Comparison of ENCODE assay signal across 19 cellular contexts in the genomic region with DNA sequence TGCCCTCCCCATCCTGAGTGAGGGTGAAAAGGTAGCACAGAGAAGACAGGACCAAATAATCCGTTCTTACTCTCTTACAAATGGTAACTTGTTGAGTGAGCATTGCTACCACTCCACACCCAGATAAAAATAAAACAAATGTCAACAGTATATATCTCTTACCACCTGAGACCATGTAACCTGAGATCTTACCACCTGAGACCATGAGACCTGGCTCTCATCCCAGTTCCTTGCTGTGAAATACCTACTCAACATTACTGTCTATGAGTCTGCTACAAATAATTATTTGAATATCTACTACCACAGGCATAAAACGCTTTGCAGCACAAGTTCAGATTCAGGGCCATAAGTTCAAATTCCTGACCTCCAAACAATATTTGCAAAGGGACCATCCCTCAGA.
DNase-seq lines count a peak whose midpoint lies in the region; TF ChIP-seq lines count a peak whose summit lies in the region.
"Had no signal": no experiment of that assay in that cellular context is flagged by ENCODE, and none has a peak within 500 bp of the region (broad histone marks: within the 10 kb centered on the region; RNA-seq: fewer than 3 reads in every experiment).

No MANE protein-coding gene starts in this region.

- H4K20me1 ChIP-seq in hepatocyte (ENCODE audit: insufficient read depth, poor library complexity, severe bottlenecking): no peaks in the 10 kb centered on the region

- no peak overlapping the region for H2AFZ ChIP-seq in hepatocyte

- H3K4me3 ChIP-seq in stomach (no peak overlapping the region), hepatocyte (no peak overlapping the region)
- H3K4me3 ChIP-seq: Peyer's patch, psoas muscle, tibial artery had no signal

- H3K9me3 ChIP-seq in stomach: no peaks in the 10 kb centered on the region
- no peaks in the 10 kb centered on the region for H3K9me3 ChIP-seq in hepatocyte (ENCODE audit: low read depth)
- H3K9me3 ChIP-seq: Peyer's patch, psoas muscle, tibial artery had no signal

- 32 to 61% (median 39%) methylated on average over 2 of the region's 2 CpGs for WGBS in stomach, 5 donors
- WGBS in hepatocyte (ENCODE audit: low lambda C conversion rate, missing lambda C conversion rate): 76% methylated on average over 2 of the region's 2 CpGs

- H3K36me3 ChIP-seq in stomach (no peaks in the 10 kb centered on the region), hepatocyte (replicated peaks; ENCODE audit: insufficient read depth, low read depth) (no peaks in the 10 kb centered on the region)
- H3K36me3 ChIP-seq: Peyer's patch, tibial artery had no signal

- H3K27ac ChIP-seq in epithelial cell of prostate: no peak overlapping the region
- no peak overlapping the region for H3K27ac ChIP-seq in stomach
- H3K27ac ChIP-seq in hepatocyte: no peak overlapping the region
- H3K27ac ChIP-seq: KMS-11, Peyer's patch, psoas muscle, tibial artery had no signal

- TF ChIP-seq EP300 in stomach (IDR thresholded peaks at IDR 0.05): no peak

- TF ChIP-seq CTCF in stomach (IDR thresholded peaks at IDR 0.05) (no peak), hepatocyte (IDR thresholded peaks at IDR 0.05; ENCODE audit: poor library complexity) (no peak)

- H3K27me3 ChIP-seq in stomach (no peaks in the 10 kb centered on the region), hepatocyte (no peaks in the 10 kb centered on the region)
- H3K27me3 ChIP-seq: Peyer's patch, tibial artery had no signal

- no peak overlapping the region for H3K4me2 ChIP-seq in hepatocyte
- H3K4me2 ChIP-seq: KMS-11 had no signal

- DNase-seq in DMS53 treated with DMSO at 0.1 percent for 48 hours (lab: John Stamatoyannopoulos, UW; ENCODE audit: unreplicated experiment) (peak; percentile 65), NCI-H187 treated with DMSO at 0.1 percent for 48 hours (lab: John Stamatoyannopoulos, UW) (peak; percentile 53), NCI-H510A treated with DMSO at 0.1 percent for 48 hours (lab: John Stamatoyannopoulos, UW) (peak; percentile 89), epithelial cell of prostate (ENCODE audit: low read depth, low spot score) (peak; percentile 3), stomach (no peak), hepatocyte (ENCODE audit: low spot score) (no peak), NCI-H2081 treated with DMSO at 0.1 percent for 48 hours (lab: John Stamatoyannopoulos, UW) (no peak)
- DNase-seq: activated CD4-positive, alpha-beta memory T cell treated with anti-CD3 and anti-CD28 coated beads, Interleukin-2, amount 10 ng/mL, durations not matched to agents 7 days and 5 days; activated gamma-delta T cell; CD4-positive, CD25-positive, alpha-beta regulatory T cell; erythroblast; foreskin fibroblast; mesenchymal stem cell; NCI-H2227 treated with DMSO at 0.1 percent for 48 hours; Peyer's patch; psoas muscle; stimulated activated naive CD8-positive, alpha-beta T cell treated with anti-CD3 and anti-CD28 coated beads, Interleukin-15, amount 100 ng/mL, for 72 hours; tibial artery had no signal

- TF ChIP-seq POLR2A in stomach (IDR thresholded peaks at IDR 0.05): no peak

- H3K4me1 ChIP-seq in stomach (no peaks in the 10 kb centered on the region), hepatocyte (ENCODE audit: insufficient read depth) (no peaks in the 10 kb centered on the region)
- H3K4me1 ChIP-seq: Peyer's patch, psoas muscle, tibial artery had no signal

- H3K79me2 ChIP-seq in hepatocyte: no peaks in the 10 kb centered on the region

- intact Hi-C loops in stomach (cut with DNase I; ENCODE audit: low total_unique reads): no loop called here

- H3K9me2 ChIP-seq in hepatocyte (replicated peaks; ENCODE audit: insufficient read depth): no peaks in the 10 kb centered on the region

Comparison
In these comparisons a context has a peak if more than half of its experiments do, and no peak if none do; other contexts are left out.
1. DNase-seq: peak in DMS53 treated with DMSO at 0.1 percent for 48 hours (single experiment), NCI-H187 treated with DMSO at 0.1 percent for 48 hours (single experiment), NCI-H510A treated with DMSO at 0.1 percent for 48 hours (single experiment) and epithelial cell of prostate (single experiment); none in stomach (single experiment), hepatocyte (single experiment) and NCI-H2081 treated with DMSO at 0.1 percent for 48 hours (single experiment).